In the genomic region with DNA sequence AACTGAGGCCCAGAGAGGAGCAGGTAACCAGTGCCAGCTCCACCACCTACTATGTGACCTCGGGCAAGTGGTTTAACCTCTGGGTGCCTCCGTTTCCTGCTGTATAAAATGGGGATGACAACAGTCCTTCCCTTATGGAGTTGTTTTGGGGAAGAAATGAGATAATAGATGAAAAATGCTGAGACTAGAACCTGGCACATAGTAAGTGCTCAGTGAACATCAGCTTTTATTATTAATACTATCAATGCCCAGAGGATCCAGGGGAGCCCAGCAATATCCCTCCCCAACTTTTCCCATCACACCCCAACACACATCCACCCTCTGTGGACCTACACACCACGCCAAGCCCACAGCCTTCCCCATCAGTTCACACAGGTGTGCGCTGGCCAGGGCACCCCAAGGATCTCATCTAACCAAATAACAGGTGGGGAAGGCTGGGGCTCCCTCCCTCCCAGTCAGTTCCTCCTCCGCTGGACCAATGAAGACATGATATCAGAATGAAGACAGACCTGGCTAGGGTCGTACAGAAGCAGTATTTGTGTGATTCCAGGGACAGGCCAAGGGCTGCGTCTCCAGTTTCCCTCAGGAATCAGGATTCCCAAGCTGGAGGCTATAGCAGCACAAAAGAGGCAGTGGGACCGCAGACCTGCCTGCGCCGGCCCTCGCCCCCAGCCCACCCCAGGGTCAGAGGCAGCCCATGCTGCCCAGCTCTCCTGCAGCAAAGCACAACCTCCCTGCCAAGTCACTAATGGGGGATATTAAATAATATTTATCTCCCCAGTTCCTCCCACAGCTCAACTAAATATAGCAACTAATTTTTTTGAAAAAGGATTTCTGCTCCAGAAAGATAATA, we compare ENCODE assay signal across 1 cellular context.
TF ChIP-seq lines count a peak whose summit lies in the region.

No MANE protein-coding gene starts in this region.

TF ChIP-seq in GM12878, 131 proteins besides CTCF, POLR2A, EP300 and RAD21:
- no peak for TF ChIP-seq LARP7 (IDR thresholded peaks at IDR 0.05)
- TF ChIP-seq, protein P1, sequence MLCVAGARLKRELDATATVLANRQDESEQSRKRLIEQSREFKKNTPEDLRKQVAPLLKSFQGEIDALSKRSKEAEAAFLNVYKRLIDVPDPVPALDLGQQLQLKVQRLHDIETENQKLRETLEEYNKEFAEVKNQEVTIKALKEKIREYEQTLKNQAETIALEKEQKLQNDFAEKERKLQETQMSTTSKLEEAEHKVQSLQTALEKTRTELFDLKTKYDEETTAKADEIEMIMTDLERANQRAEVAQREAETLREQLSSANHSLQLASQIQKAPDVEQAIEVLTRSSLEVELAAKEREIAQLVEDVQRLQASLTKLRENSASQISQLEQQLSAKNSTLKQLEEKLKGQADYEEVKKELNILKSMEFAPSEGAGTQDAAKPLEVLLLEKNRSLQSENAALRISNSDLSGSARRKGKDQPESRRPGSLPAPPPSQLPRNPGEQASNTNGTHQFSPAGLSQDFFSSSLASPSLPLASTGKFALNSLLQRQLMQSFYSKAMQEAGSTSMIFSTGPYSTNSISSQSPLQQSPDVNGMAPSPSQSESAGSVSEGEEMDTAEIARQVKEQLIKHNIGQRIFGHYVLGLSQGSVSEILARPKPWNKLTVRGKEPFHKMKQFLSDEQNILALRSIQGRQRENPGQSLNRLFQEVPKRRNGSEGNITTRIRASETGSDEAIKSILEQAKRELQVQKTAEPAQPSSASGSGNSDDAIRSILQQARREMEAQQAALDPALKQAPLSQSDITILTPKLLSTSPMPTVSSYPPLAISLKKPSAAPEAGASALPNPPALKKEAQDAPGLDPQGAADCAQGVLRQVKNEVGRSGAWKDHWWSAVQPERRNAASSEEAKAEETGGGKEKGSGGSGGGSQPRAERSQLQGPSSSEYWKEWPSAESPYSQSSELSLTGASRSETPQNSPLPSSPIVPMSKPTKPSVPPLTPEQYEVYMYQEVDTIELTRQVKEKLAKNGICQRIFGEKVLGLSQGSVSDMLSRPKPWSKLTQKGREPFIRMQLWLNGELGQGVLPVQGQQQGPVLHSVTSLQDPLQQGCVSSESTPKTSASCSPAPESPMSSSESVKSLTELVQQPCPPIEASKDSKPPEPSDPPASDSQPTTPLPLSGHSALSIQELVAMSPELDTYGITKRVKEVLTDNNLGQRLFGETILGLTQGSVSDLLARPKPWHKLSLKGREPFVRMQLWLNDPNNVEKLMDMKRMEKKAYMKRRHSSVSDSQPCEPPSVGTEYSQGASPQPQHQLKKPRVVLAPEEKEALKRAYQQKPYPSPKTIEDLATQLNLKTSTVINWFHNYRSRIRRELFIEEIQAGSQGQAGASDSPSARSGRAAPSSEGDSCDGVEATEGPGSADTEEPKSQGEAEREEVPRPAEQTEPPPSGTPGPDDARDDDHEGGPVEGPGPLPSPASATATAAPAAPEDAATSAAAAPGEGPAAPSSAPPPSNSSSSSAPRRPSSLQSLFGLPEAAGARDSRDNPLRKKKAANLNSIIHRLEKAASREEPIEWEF (IDR thresholded peaks at IDR 0.05; ENCODE audit: insufficient replicate concordance, low read depth, low read length), result no peak
- TF ChIP-seq FOXM1 (IDR thresholded peaks at IDR 0.05; ENCODE audit: low read depth, low read length), result no peak
- no peak for TF ChIP-seq RCOR1 (conservative IDR thresholded peaks at IDR 0.05; ENCODE audit: low read depth, low read length)
- TF ChIP-seq, protein P2, sequence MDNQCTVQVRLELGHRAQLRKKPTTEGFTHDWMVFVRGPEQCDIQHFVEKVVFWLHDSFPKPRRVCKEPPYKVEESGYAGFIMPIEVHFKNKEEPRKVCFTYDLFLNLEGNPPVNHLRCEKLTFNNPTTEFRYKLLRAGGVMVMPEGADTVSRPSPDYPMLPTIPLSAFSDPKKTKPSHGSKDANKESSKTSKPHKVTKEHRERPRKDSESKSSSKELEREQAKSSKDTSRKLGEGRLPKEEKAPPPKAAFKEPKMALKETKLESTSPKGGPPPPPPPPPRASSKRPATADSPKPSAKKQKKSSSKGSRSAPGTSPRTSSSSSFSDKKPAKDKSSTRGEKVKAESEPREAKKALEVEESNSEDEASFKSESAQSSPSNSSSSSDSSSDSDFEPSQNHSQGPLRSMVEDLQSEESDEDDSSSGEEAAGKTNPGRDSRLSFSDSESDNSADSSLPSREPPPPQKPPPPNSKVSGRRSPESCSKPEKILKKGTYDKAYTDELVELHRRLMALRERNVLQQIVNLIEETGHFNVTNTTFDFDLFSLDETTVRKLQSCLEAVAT (IDR thresholded peaks at IDR 0.05), result no peak
- TF ChIP-seq BMI1 (IDR thresholded peaks at IDR 0.05; ENCODE audit: borderline replicate concordance), result no peak
- TF ChIP-seq, protein P3, sequence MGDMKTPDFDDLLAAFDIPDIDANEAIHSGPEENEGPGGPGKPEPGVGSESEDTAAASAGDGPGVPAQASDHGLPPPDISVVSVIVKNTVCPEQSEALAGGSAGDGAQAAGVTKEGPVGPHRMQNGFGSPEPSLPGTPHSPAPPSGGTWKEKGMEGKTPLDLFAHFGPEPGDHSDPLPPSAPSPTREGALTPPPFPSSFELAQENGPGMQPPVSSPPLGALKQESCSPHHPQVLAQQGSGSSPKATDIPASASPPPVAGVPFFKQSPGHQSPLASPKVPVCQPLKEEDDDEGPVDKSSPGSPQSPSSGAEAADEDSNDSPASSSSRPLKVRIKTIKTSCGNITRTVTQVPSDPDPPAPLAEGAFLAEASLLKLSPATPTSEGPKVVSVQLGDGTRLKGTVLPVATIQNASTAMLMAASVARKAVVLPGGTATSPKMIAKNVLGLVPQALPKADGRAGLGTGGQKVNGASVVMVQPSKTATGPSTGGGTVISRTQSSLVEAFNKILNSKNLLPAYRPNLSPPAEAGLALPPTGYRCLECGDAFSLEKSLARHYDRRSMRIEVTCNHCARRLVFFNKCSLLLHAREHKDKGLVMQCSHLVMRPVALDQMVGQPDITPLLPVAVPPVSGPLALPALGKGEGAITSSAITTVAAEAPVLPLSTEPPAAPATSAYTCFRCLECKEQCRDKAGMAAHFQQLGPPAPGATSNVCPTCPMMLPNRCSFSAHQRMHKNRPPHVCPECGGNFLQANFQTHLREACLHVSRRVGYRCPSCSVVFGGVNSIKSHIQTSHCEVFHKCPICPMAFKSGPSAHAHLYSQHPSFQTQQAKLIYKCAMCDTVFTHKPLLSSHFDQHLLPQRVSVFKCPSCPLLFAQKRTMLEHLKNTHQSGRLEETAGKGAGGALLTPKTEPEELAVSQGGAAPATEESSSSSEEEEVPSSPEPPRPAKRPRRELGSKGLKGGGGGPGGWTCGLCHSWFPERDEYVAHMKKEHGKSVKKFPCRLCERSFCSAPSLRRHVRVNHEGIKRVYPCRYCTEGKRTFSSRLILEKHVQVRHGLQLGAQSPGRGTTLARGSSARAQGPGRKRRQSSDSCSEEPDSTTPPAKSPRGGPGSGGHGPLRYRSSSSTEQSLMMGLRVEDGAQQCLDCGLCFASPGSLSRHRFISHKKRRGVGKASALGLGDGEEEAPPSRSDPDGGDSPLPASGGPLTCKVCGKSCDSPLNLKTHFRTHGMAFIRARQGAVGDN (IDR thresholded peaks at IDR 0.05), result no peak
- TF ChIP-seq WRNIP1 (IDR thresholded peaks at IDR 0.05; ENCODE audit: borderline replicate concordance, low read depth, low read length), result no peak
- TF ChIP-seq CBX3 (IDR thresholded peaks at IDR 0.05; ENCODE audit: borderline replicate concordance, low read depth), result no peak
- TF ChIP-seq TCF12 (IDR thresholded peaks at IDR 0.05; ENCODE audit: low read depth, low read length), result no peak
- no peak for TF ChIP-seq ZNF274 (IDR thresholded peaks at IDR 0.05; ENCODE audit: insufficient read depth, insufficient read length)
- TF ChIP-seq, protein P4, sequence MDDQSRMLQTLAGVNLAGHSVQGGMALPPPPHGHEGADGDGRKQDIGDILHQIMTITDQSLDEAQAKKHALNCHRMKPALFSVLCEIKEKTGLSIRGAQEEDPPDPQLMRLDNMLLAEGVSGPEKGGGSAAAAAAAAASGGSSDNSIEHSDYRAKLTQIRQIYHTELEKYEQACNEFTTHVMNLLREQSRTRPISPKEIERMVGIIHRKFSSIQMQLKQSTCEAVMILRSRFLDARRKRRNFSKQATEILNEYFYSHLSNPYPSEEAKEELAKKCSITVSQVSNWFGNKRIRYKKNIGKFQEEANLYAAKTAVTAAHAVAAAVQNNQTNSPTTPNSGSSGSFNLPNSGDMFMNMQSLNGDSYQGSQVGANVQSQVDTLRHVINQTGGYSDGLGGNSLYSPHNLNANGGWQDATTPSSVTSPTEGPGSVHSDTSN (IDR thresholded peaks at IDR 0.05; ENCODE audit: insufficient replicate concordance, low read depth, low read length), result no peak
- no peak for TF ChIP-seq SMC3 (IDR thresholded peaks at IDR 0.05; ENCODE audit: borderline replicate concordance, low read length)
- TF ChIP-seq, protein P5, sequence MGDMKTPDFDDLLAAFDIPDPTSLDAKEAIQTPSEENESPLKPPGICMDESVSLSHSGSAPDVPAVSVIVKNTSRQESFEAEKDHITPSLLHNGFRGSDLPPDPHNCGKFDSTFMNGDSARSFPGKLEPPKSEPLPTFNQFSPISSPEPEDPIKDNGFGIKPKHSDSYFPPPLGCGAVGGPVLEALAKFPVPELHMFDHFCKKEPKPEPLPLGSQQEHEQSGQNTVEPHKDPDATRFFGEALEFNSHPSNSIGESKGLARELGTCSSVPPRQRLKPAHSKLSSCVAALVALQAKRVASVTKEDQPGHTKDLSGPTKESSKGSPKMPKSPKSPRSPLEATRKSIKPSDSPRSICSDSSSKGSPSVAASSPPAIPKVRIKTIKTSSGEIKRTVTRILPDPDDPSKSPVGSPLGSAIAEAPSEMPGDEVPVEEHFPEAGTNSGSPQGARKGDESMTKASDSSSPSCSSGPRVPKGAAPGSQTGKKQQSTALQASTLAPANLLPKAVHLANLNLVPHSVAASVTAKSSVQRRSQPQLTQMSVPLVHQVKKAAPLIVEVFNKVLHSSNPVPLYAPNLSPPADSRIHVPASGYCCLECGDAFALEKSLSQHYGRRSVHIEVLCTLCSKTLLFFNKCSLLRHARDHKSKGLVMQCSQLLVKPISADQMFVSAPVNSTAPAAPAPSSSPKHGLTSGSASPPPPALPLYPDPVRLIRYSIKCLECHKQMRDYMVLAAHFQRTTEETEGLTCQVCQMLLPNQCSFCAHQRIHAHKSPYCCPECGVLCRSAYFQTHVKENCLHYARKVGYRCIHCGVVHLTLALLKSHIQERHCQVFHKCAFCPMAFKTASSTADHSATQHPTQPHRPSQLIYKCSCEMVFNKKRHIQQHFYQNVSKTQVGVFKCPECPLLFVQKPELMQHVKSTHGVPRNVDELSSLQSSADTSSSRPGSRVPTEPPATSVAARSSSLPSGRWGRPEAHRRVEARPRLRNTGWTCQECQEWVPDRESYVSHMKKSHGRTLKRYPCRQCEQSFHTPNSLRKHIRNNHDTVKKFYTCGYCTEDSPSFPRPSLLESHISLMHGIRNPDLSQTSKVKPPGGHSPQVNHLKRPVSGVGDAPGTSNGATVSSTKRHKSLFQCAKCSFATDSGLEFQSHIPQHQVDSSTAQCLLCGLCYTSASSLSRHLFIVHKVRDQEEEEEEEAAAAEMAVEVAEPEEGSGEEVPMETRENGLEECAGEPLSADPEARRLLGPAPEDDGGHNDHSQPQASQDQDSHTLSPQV (IDR thresholded peaks at IDR 0.05), result no peak
- TF ChIP-seq, protein P6, sequence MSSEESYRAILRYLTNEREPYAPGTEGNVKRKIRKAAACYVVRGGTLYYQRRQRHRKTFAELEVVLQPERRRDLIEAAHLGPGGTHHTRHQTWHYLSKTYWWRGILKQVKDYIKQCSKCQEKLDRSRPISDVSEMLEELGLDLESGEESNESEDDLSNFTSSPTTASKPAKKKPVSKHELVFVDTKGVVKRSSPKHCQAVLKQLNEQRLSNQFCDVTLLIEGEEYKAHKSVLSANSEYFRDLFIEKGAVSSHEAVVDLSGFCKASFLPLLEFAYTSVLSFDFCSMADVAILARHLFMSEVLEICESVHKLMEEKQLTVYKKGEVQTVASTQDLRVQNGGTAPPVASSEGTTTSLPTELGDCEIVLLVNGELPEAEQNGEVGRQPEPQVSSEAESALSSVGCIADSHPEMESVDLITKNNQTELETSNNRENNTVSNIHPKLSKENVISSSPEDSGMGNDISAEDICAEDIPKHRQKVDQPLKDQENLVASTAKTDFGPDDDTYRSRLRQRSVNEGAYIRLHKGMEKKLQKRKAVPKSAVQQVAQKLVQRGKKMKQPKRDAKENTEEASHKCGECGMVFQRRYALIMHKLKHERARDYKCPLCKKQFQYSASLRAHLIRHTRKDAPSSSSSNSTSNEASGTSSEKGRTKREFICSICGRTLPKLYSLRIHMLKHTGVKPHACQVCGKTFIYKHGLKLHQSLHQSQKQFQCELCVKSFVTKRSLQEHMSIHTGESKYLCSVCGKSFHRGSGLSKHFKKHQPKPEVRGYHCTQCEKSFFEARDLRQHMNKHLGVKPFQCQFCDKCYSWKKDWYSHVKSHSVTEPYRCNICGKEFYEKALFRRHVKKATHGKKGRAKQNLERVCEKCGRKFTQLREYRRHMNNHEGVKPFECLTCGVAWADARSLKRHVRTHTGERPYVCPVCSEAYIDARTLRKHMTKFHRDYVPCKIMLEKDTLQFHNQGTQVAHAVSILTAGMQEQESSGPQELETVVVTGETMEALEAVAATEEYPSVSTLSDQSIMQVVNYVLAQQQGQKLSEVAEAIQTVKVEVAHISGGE (CRISPR knock-in tag; IDR thresholded peaks at IDR 0.05), result no peak
- no peak for TF ChIP-seq SIX5 (IDR thresholded peaks at IDR 0.05; ENCODE audit: low read depth, low read length, severe bottlenecking)
- no peak for TF ChIP-seq JUND (IDR thresholded peaks at IDR 0.05; ENCODE audit: low read depth, low read length)
- TF ChIP-seq MEF2B (IDR thresholded peaks at IDR 0.05; ENCODE audit: partially characterized antibody, poor library complexity, severe bottlenecking), result no peak
TF ChIP-seq in GM12878: peak in this region for 0.
